16 cellular contexts compared by ENCODE assay signal in the genomic region with DNA sequence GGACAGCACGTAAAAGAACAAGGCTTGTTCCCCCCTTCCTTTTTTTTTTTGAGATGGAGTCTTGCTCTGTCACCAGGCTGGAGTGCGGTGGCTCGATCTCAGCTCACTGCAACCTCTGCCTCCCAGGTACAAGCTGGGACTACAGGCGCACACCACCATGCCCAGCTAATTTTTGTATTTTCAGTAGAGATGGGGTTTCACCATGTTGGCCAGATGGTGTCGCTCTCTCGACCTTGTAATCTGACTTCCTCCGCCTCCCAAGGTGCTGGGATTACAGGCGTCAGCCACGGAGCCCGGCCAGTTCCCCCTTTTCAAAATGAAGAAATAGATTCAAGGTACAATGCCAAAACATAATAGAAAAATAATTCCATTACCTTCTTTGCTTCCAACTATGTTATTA. TPM values are rescaled to one million over a fixed set of nuclear protein-coding genes. Genes with fewer than 3 reads are reported as not detected.
DNase-seq lines count a peak whose midpoint lies in the region; ATAC-seq and TF ChIP-seq lines count a peak whose summit lies in the region.
"Not testable (repeated sequence)": the region's sequence is repeated elsewhere in the genome, so short reads cannot be mapped to it uniquely, and the experiment has no call there.
"Had no signal": no experiment of that assay in that cellular context is flagged by ENCODE, and none has a peak within 500 bp of the region (broad histone marks: within the 10 kb centered on the region; RNA-seq: fewer than 3 reads in every experiment).

No MANE protein-coding gene starts in this region.

- H3K9me2 ChIP-seq in HCT116 (ENCODE audit: insufficient read depth); hepatocyte (replicated peaks; ENCODE audit: insufficient read depth): not testable (repeated sequence)

- not testable (repeated sequence) for TF ChIP-seq POLR2A in HCT116 (IDR thresholded peaks at IDR 0.05; ENCODE audit: borderline replicate concordance, extremely low read depth, insufficient read depth, insufficient read length)

- CTCF ChIA-PET in HCT116 (lab: Charles Lee): interaction anchor here (1.0 kb wide), 1 partner anchor 81 kb away, joined by 3 read pairs; no protein-coding TSS in a partner anchor

- TF ChIP-seq CTCF in CD14-positive monocyte (IDR thresholded peaks at IDR 0.05): peak; percentile 37
- peak in 1 of 3 experiments; percentile 17; a peak in 1 of 6 replicates for TF ChIP-seq CTCF in HCT116 (IDR thresholded peaks at IDR 0.05 in 2 of 3, conservative IDR thresholded peaks at IDR 0.05 in 1 of 3; ENCODE audit: borderline replicate concordance in 1 of 3, insufficient read depth in 1 of 3, low read depth in 2 of 3, low read length in 2 of 3)
- peak; percentile 64 for TF ChIP-seq CTCF in VCaP (conservative IDR thresholded peaks at IDR 0.05)
- TF ChIP-seq CTCF in chondrocyte (IDR thresholded peaks at IDR 0.05): peak; percentile 53
- peak; percentile 27 for TF ChIP-seq CTCF in hepatocyte (IDR thresholded peaks at IDR 0.05; ENCODE audit: poor library complexity)

- not testable (repeated sequence) for H3K27me3 ChIP-seq in HCT116 (ENCODE audit: insufficient read depth, low read length); hepatocyte

- not testable (repeated sequence) for H3K4me3 Mint-ChIP-seq in CD14-positive monocyte; chondrocyte (ENCODE audit: unreplicated experiment)

- not testable (repeated sequence) for H3K4me3 ChIP-seq in HCT116 (replicated peaks in 1 of 2; ENCODE audit: low read depth in 1 of 2, low read length in 2 of 2); hepatocyte

- not testable (repeated sequence) for TF ChIP-seq RAD21 in HCT116 (IDR thresholded peaks at IDR 0.05; ENCODE audit: low read depth)

- not testable (repeated sequence) for H3K4me1 ChIP-seq in HCT116 (ENCODE audit: control insufficient read depth in 1 of 2, insufficient read depth in 2 of 2, low read length in 2 of 2); hepatocyte (ENCODE audit: insufficient read depth)

- not testable (repeated sequence) for H3K27me3 Mint-ChIP-seq in CD14-positive monocyte (ENCODE audit: low read depth in 3 of 3); chondrocyte (ENCODE audit: low read depth)

- not testable (repeated sequence) for H3K9ac ChIP-seq in HCT116 (ENCODE audit: low read length)

- H3K27ac ChIP-seq in HCT116 (ENCODE audit: low read depth, low read length); VCaP; hepatocyte: not testable (repeated sequence)

- ATAC-seq in HCT116: peak; percentile 81

- not testable (repeated sequence) for H3K4me2 ChIP-seq in HCT116 (ENCODE audit: low read length); hepatocyte

- not testable (repeated sequence) for H3K79me2 ChIP-seq in HCT116 (ENCODE audit: insufficient read depth, low read length); hepatocyte

- RAD21 ChIA-PET in HCT116 (lab: Charles Lee; ENCODE audit: low non-redundant PET in 1 of 2, low total read pairs in 2 of 2, uncharacterized antibody in 2 of 2, unreplicated experiment in 2 of 2): not testable (repeated sequence)

- POLR2A ChIA-PET in HCT116 (lab: Charles Lee): not testable (repeated sequence)

- H3K4me1 Mint-ChIP-seq in CD14-positive monocyte; chondrocyte (ENCODE audit: low read depth): not testable (repeated sequence)

- not testable (repeated sequence) for BruUV-seq in HCT116 (replicated peaks; lab: Mats Ljungman, UMichigan)

- not testable (repeated sequence) for H4K20me1 ChIP-seq in HCT116 (ENCODE audit: insufficient read depth); hepatocyte (ENCODE audit: insufficient read depth, poor library complexity, severe bottlenecking)

- intact Hi-C loops in CD14-positive monocyte (cut with micrococcal nuclease): loop anchor here in 1 of 2 donors (10.0 kb wide), 1 partner anchor 83 kb away; no protein-coding TSS in a partner anchor
- intact Hi-C loops in HCT116 (cut with micrococcal nuclease): not testable (repeated sequence)

- not testable (repeated sequence) for H3K36me3 ChIP-seq in HCT116 (ENCODE audit: control insufficient read depth in 1 of 2, insufficient read depth in 2 of 2, low read length in 2 of 2); hepatocyte (replicated peaks; ENCODE audit: insufficient read depth, low read depth)

- H3K27ac Mint-ChIP-seq in CD14-positive monocyte; chondrocyte (ENCODE audit: unreplicated experiment): not testable (repeated sequence)

- H3K9me3 Mint-ChIP-seq in CD14-positive monocyte; chondrocyte (ENCODE audit: low read depth): not testable (repeated sequence)

- 54% methylated on average over 10 of the region's 10 CpGs for WGBS in hepatocyte (ENCODE audit: low lambda C conversion rate, missing lambda C conversion rate)

- H3K9me3 ChIP-seq in HCT116 (ENCODE audit: control insufficient read depth in 1 of 2, insufficient read depth in 1 of 2, low read depth in 1 of 2, low read length in 2 of 2); hepatocyte (ENCODE audit: low read depth): not testable (repeated sequence)

- peak; percentile 51 for DNase-seq in CD14-positive monocyte (ENCODE audit: low spot score)
- DNase-seq in HCT116 (ENCODE audit: low read depth, low spot score): peak; percentile 0
- DNase-seq in NOMO-1 (lab: John Stamatoyannopoulos, UW; ENCODE audit: unreplicated experiment in 2 of 2): peak; percentile 1 to 37
- peak; percentile 20 for DNase-seq in activated T-cell treated with anti-CD3 and anti-CD28 coated beads, Interleukin-2, amount 50 U/mL, for 1 hour
- DNase-seq in chondrocyte (ENCODE audit: low spot score); hepatocyte (ENCODE audit: low spot score): not testable (repeated sequence)
- DNase-seq in stimulated activated CD4-positive, alpha-beta T cell treated with anti-CD3 and anti-CD28 coated beads, Interleukin-15, amount 100 ng/mL, for 24 hours: peak; percentile 18

- H3K36me3 Mint-ChIP-seq in CD14-positive monocyte; chondrocyte (ENCODE audit: low read depth): not testable (repeated sequence)

- H2AFZ ChIP-seq in HCT116 (ENCODE audit: low read depth, low read length, poor library complexity, severe bottlenecking); hepatocyte: not testable (repeated sequence)

RNA-seq across cellular contexts. Expression of a gene that starts 6.3 kb away (rescaled TPM):
- polyA plus RNA-seq in CD14-positive monocyte (not detected), hepatocyte (0.06 TPM in 1 of 2 replicates, not detected in the other)
- total RNA-seq in HCT116 (2021; ENCODE audit: unreplicated experiment) (0.15 TPM), chondrocyte (0.07 to 0.10 TPM in 2 of 3 replicates, not detected in the other), hepatocyte (0.27 and 0.36 TPM in 2 replicates)
- polyA plus RNA-seq in HCT116 (2012): 0.01 TPM in 1 of 2 replicates, not detected in the other
- total RNA-seq: osteocyte had no signal

RNA-seq across cellular contexts. Expression of a gene that starts 25.3 kb away (rescaled TPM):
- polyA plus RNA-seq in CD14-positive monocyte (under 1 TPM in 1 of 2 donors, not detected in 1; 0.04 TPM), hepatocyte (0.47 TPM in 1 of 2 replicates, not detected in the other)
- total RNA-seq in HCT116 (2021; ENCODE audit: unreplicated experiment) (not detected), chondrocyte (not detected in 3 replicates), hepatocyte (0.44 TPM in 1 of 2 replicates, not detected in the other)
- polyA plus RNA-seq in HCT116 (2012): not detected in 2 replicates
- total RNA-seq: activated T-helper 2 cell treated with anti-CD3 and anti-CD28 coated beads, Interferon-gamma antibody, Interleukin-2, Interleukin-4, amounts not matched to agents 10 μg/mL and 5 μg/mL and 100 μg/mL, durations not matched to agents 14 hours and 24 hours and 36 hours; bronchial epithelial cell; dermis microvascular lymphatic vessel endothelial cell; G401; GM12878; kidney epithelial cell; osteocyte; right atrium auricular region had no signal
